In the genomic region with DNA sequence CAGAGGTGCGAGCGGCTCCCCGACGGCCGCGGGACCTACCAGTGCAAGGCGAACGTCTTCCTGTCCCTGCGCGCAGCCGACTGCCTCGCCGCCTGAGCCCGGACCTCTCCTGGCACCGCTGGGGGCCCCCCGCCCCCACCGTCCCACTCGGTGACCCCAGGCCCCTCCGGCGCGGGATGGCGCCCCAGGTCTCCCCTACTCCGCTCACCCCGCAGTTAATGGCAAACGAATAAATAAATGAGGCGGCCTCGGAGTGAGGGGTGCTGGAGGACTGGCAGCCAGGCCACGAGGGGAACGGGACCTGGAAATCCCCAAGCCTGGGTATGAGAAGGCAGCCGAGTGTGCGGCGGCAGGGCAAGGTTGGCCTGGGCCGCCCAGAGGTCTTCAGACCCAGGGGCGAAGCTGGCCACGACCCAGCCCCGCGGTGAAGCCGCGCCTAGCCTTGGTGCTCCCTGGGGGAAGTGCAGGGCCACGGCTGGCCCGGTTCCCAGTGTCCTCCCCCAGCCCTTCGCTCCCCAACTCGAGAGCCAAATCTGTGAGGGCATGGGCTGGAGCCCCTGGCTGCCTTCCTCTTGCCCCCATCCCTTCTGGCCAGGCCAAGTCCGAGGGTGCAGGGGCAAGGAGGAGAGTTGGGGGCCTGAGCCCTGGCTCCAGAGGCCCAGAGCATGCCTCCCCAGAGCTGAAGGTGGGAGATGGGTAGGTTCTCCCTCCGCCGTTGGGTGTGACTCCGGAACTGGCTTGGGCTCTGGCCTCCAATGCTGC, we compare ENCODE assay signal across 10 cellular contexts. TPM values are rescaled to one million over a fixed set of nuclear protein-coding genes. Genes with fewer than 3 reads are reported as not detected.
A peak's percentile ranks its signal among the peaks of the same experiment; 100 is the strongest.
DNase-seq lines count a peak whose midpoint lies in the region; ATAC-seq and TF ChIP-seq lines count a peak whose summit lies in the region.
"Had no signal": no experiment of that assay in that cellular context is flagged by ENCODE, and none has a peak within 500 bp of the region (broad histone marks: within the 10 kb centered on the region; RNA-seq: fewer than 3 reads in every experiment).

No MANE protein-coding gene starts in this region.

- H3K36me3 ChIP-seq in H7 (replicated peaks; ENCODE audit: control insufficient read depth, insufficient read depth, low read length) (peaks cover 6% of the 10 kb centered on the region), iPS-20b (ENCODE audit: insufficient read depth, low read depth, low read length) (peaks cover 29% of the 10 kb centered on the region)

- DNase-seq in H7 = peak; percentile 84
- DNase-seq in astrocyte of the cerebellum (ENCODE audit: low read depth) = no peak
- DNase-seq in kidney tubule cell (ENCODE audit: low spot score) = no peak
- no peak for DNase-seq in stimulated activated CD4-positive, alpha-beta T cell treated with anti-CD3 and anti-CD28 coated beads, Interleukin-4, amount 100 ng/mL, for 4 hours
- DNase-seq: NCI-H446 treated with DMSO at 0.1 percent for 48 hours had no signal

- no peaks in the 10 kb centered on the region for H3K4me1 ChIP-seq in iPS-20b (ENCODE audit: insufficient read depth, low read length)

- peaks cover 41% of the 10 kb centered on the region for H3K36me3 Mint-ChIP-seq in stimulated activated memory B cell treated with anti-CD40 and anti-IgM and Interleukin-4, amounts not matched to agents 10 μg/mL and 1 μg/mL and 100 μg/mL, for 72 hours

- H3K4me1 Mint-ChIP-seq in stimulated activated memory B cell treated with anti-CD40 and anti-IgM and Interleukin-4, amounts not matched to agents 10 μg/mL and 1 μg/mL and 100 μg/mL, for 72 hours = peaks cover 6% of the 10 kb centered on the region

- no peak overlapping the region for H3K27ac Mint-ChIP-seq in stimulated activated memory B cell treated with anti-CD40 and anti-IgM and Interleukin-4, amounts not matched to agents 10 μg/mL and 1 μg/mL and 100 μg/mL, for 72 hours
- H3K27ac Mint-ChIP-seq: activated T-helper 2 cell treated with anti-CD3 and anti-CD28 coated beads, Interferon-gamma antibody, Interleukin-2, Interleukin-4, amounts not matched to agents 10 μg/mL and 5 μg/mL and 100 μg/mL, durations not matched to agents 14 hours and 24 hours and 36 hours had no signal

- H3K4me3 Mint-ChIP-seq in stimulated activated memory B cell treated with anti-CD40 and anti-IgM and Interleukin-4, amounts not matched to agents 10 μg/mL and 1 μg/mL and 100 μg/mL, for 72 hours = no peak overlapping the region

- in situ Hi-C loops in astrocyte of the cerebellum (cut with HindIII; ENCODE audit: low sequenced_read_pairs) = no loop called here

- TF ChIP-seq CTCF in astrocyte of the cerebellum (IDR thresholded peaks at IDR 0.05; ENCODE audit: low read depth, low read length, missing control alignments) = no peak

- H3K27me3 Mint-ChIP-seq in stimulated activated memory B cell treated with anti-CD40 and anti-IgM and Interleukin-4, amounts not matched to agents 10 μg/mL and 1 μg/mL and 100 μg/mL, for 72 hours = peaks cover 14% of the 10 kb centered on the region

- no peak overlapping the region for H3K27ac ChIP-seq in iPS-20b (ENCODE audit: low read length)

- no peak overlapping the region for H3K9ac ChIP-seq in iPS-20b (ENCODE audit: low read depth, low read length)

- no peak for TF ChIP-seq POLR2A in GM18505 (IDR thresholded peaks at IDR 0.05; ENCODE audit: borderline replicate concordance, extremely low read depth, insufficient read depth, insufficient read length)

- H3K27me3 ChIP-seq in H7 (ENCODE audit: control insufficient read depth, insufficient read depth, low read length) (peaks cover 16% of the 10 kb centered on the region), iPS-20b (ENCODE audit: insufficient read depth, low read length) (peaks cover 28% of the 10 kb centered on the region)

- no peaks in the 10 kb centered on the region for H3K9me3 ChIP-seq in iPS-20b (ENCODE audit: insufficient read depth, low read depth, low read length)

- ATAC-seq in stimulated activated memory B cell treated with anti-CD40 and anti-IgM and Interleukin-4, amounts not matched to agents 10 μg/mL and 1 μg/mL and 100 μg/mL, for 72 hours = peak; percentile 29
- ATAC-seq in GM18505 (IDR thresholded peaks at IDR 0.05; ENCODE audit: unreplicated experiment) (no peak), GM18517 (IDR thresholded peaks at IDR 0.05; ENCODE audit: unreplicated experiment) (no peak)

- no peaks in the 10 kb centered on the region for H3K9me3 Mint-ChIP-seq in stimulated activated memory B cell treated with anti-CD40 and anti-IgM and Interleukin-4, amounts not matched to agents 10 μg/mL and 1 μg/mL and 100 μg/mL, for 72 hours
- H3K9me3 Mint-ChIP-seq: activated T-helper 2 cell treated with anti-CD3 and anti-CD28 coated beads, Interferon-gamma antibody, Interleukin-2, Interleukin-4, amounts not matched to agents 10 μg/mL and 5 μg/mL and 100 μg/mL, durations not matched to agents 14 hours and 24 hours and 36 hours had no signal

- H3K4me3 ChIP-seq in H7 (ENCODE audit: insufficient read depth, low read depth, low read length) (peak overlapping the region; percentile 34), astrocyte of the cerebellum (ENCODE audit: low read depth, low read length) (peak overlapping the region; percentile 19), iPS-20b (ENCODE audit: low read length) (peak overlapping the region; percentile 46; the same call in 1 of the 2 replicates)

RNA-seq across cellular contexts. Expression of a gene that starts 0.8 kb away (rescaled TPM):
- total RNA-seq in H7 (2014; rRNA removed; shearing (Covaris generic)) = 0.85 and 0.94 TPM in 2 replicates

RNA-seq across cellular contexts. Expression of a gene that starts 8.4 kb away (rescaled TPM):
- 21.0 and 37.0 TPM in 2 replicates for total RNA-seq in H7 (2014; rRNA removed; shearing (Covaris generic))

RNA-seq across cellular contexts. Expression of a gene that starts 11.3 kb away (rescaled TPM):
- 269 and 274 TPM in 2 replicates for total RNA-seq in H7 (2014; rRNA removed; shearing (Covaris generic))

RNA-seq across cellular contexts. Expression of a gene that starts 11.4 kb away (rescaled TPM):
- 195 and 271 TPM in 2 replicates for total RNA-seq in H7 (2014; rRNA removed; shearing (Covaris generic))

RNA-seq across cellular contexts. Expression of a gene that starts 15.1 kb away (rescaled TPM):
- 19.0 and 21.4 TPM in 2 replicates for total RNA-seq in H7 (2014; rRNA removed; shearing (Covaris generic))
